ENCODE assay signal across 9 cellular contexts in genomic region chr7:2956526-2957368, GRCh38.
DNase-seq lines count a peak whose midpoint lies in the region; ATAC-seq and TF ChIP-seq lines count a peak whose summit lies in the region.
"Had no signal": no experiment of that assay in that cellular context is flagged by ENCODE, and none has a peak within 500 bp of the region (broad histone marks: within the 10 kb centered on the region; RNA-seq: fewer than 3 reads in every experiment).

No MANE protein-coding gene starts in this region.

- 71% methylated on average over 10 of the region's 12 CpGs for WGBS in mesenchymal stem cell

- H3K27ac Mint-ChIP-seq in activated T-helper 17 cell treated with anti-CD3 and anti-CD28 coated beads, Interleukin-2, amount 50 U/mL, for 72 hours: peak overlapping the region; percentile 73
- H3K27ac Mint-ChIP-seq in neural progenitor cell (no peak overlapping the region), osteocyte (ENCODE audit: unreplicated experiment) (no peak overlapping the region)

- H2BK12ac ChIP-seq in mesenchymal stem cell (ENCODE audit: low read length in 2 of 2): no peak overlapping the region

- H4K91ac ChIP-seq in mesenchymal stem cell (ENCODE audit: low read length): no peak overlapping the region

- H3K23ac ChIP-seq in mesenchymal stem cell (ENCODE audit: low read length in 2 of 2): no peak overlapping the region

- H2AFZ ChIP-seq in mesenchymal stem cell (ENCODE audit: low read depth, low read length): no peak overlapping the region
- H2AFZ ChIP-seq in neural progenitor cell (replicated peaks): no peak overlapping the region

- H3K27ac ChIP-seq in mesenchymal stem cell (ENCODE audit: low read length, poor library complexity, severe bottlenecking): no peak overlapping the region
- no peak overlapping the region for H3K27ac ChIP-seq in neural progenitor cell

- H3K18ac ChIP-seq in mesenchymal stem cell (ENCODE audit: low read depth in 1 of 2, low read length in 2 of 2): no peak overlapping the region

- H3K27me3 Mint-ChIP-seq in activated T-helper 17 cell treated with anti-CD3 and anti-CD28 coated beads, Interleukin-2, amount 50 U/mL, for 72 hours: no peaks in the 10 kb centered on the region
- H3K27me3 Mint-ChIP-seq in neural progenitor cell (ENCODE audit: insufficient read depth, low read depth) (peaks cover 5% of the 10 kb centered on the region), osteocyte (ENCODE audit: unreplicated experiment) (peaks cover 2% of the 10 kb centered on the region)

- H3K14ac ChIP-seq in mesenchymal stem cell (ENCODE audit: low read length in 2 of 2): no peak overlapping the region

- peak; percentile 20 for DNase-seq in AG08395 (ENCODE audit: low spot score)
- peak; percentile 84 for DNase-seq in MV-4-11 (lab: John Stamatoyannopoulos, UW)
- DNase-seq in mesenchymal stem cell: peak; percentile 64
- DNase-seq in medulla oblongata (ENCODE audit: extremely low spot score): no peak
- DNase-seq in neural progenitor cell (ENCODE audit: low spot score): no peak
- no peak for DNase-seq in osteocyte (ENCODE audit: extremely low spot score, unreplicated experiment)
- DNase-seq: NCI-H146 had no signal

- peaks cover under 1 to 8% of the 10 kb centered on the region in 2 experiments for H3K27me3 ChIP-seq in mesenchymal stem cell (ENCODE audit: control insufficient read depth in 1 of 2, insufficient read depth in 1 of 2, low read length in 2 of 2)
- H3K27me3 ChIP-seq in neural progenitor cell: no peaks in the 10 kb centered on the region

- no peak overlapping the region for H3K4ac ChIP-seq in mesenchymal stem cell (ENCODE audit: low read depth in 1 of 2, low read length in 2 of 2)

- peaks cover 23% of the 10 kb centered on the region for H3K4me1 Mint-ChIP-seq in activated T-helper 17 cell treated with anti-CD3 and anti-CD28 coated beads, Interleukin-2, amount 50 U/mL, for 72 hours
- H3K4me1 Mint-ChIP-seq in neural progenitor cell: peaks cover 5% of the 10 kb centered on the region
- peaks cover 5% of the 10 kb centered on the region for H3K4me1 Mint-ChIP-seq in osteocyte (ENCODE audit: unreplicated experiment)

- H3K36me3 ChIP-seq in mesenchymal stem cell (ENCODE audit: control insufficient read depth in 1 of 2, insufficient read depth in 2 of 2, low read depth in 1 of 2, low read length in 2 of 2) (no peaks in the 10 kb centered on the region), neural progenitor cell (no peaks in the 10 kb centered on the region)

- peaks cover 7% of the 10 kb centered on the region for H3K4me1 ChIP-seq in mesenchymal stem cell (ENCODE audit: control insufficient read depth, insufficient read depth, low read depth, low read length)
- H3K4me1 ChIP-seq in neural progenitor cell: peaks cover 11% of the 10 kb centered on the region

- H2BK5ac ChIP-seq in mesenchymal stem cell (ENCODE audit: low read depth, low read length, poor library complexity, severe bottlenecking): no peak overlapping the region

- no peaks in the 10 kb centered on the region for H4K20me1 ChIP-seq in neural progenitor cell (ENCODE audit: low read depth)

- no peak overlapping the region for H2BK120ac ChIP-seq in mesenchymal stem cell (ENCODE audit: low read depth, low read length)

- H3K4me2 ChIP-seq in mesenchymal stem cell (ENCODE audit: low read length, poor library complexity, severe bottlenecking) (no peak overlapping the region), neural progenitor cell (no peak overlapping the region)

- H3K4me3 ChIP-seq in mesenchymal stem cell (ENCODE audit: insufficient read depth in 1 of 2, low read depth in 1 of 2, low read length in 2 of 2) (no peak overlapping the region), neural progenitor cell (no peak overlapping the region)

- H3K9me3 ChIP-seq in mesenchymal stem cell (ENCODE audit: control insufficient read depth, low read length) (peaks cover 2% of the 10 kb centered on the region), neural progenitor cell (ENCODE audit: low read depth) (no peaks in the 10 kb centered on the region)

- no peaks in the 10 kb centered on the region for H3F3A ChIP-seq in neural progenitor cell (ENCODE audit: low read depth)

- no peak overlapping the region for H4K8ac ChIP-seq in mesenchymal stem cell (ENCODE audit: low read length)

- H3K9ac ChIP-seq in mesenchymal stem cell (ENCODE audit: low read length): no peak overlapping the region
- no peak overlapping the region for H3K9ac ChIP-seq in neural progenitor cell

- H3K79me1 ChIP-seq in mesenchymal stem cell (replicated peaks; ENCODE audit: low read length, poor library complexity, severe bottlenecking): no peaks in the 10 kb centered on the region

- no peak overlapping the region for H2AK5ac ChIP-seq in mesenchymal stem cell (ENCODE audit: low read length, severe bottlenecking)

- H3K36me3 Mint-ChIP-seq in activated T-helper 17 cell treated with anti-CD3 and anti-CD28 coated beads, Interleukin-2, amount 50 U/mL, for 72 hours (ENCODE audit: low read depth): peaks cover 86% of the 10 kb centered on the region
- H3K36me3 Mint-ChIP-seq in neural progenitor cell (no peaks in the 10 kb centered on the region), osteocyte (ENCODE audit: unreplicated experiment) (no peaks in the 10 kb centered on the region)

- TF ChIP-seq CTCF in neural progenitor cell (IDR thresholded peaks at IDR 0.05) (no peak), osteocyte (IDR thresholded peaks at IDR 0.05) (no peak)

- no peak overlapping the region for H2BK15ac ChIP-seq in mesenchymal stem cell (ENCODE audit: low read depth, poor library complexity, severe bottlenecking)

- H3K9me3 Mint-ChIP-seq in activated T-helper 17 cell treated with anti-CD3 and anti-CD28 coated beads, Interleukin-2, amount 50 U/mL, for 72 hours: no peaks in the 10 kb centered on the region
- H3K9me3 Mint-ChIP-seq in neural progenitor cell (peaks cover 5% of the 10 kb centered on the region), osteocyte (ENCODE audit: unreplicated experiment) (no peaks in the 10 kb centered on the region)

- peak overlapping the region; percentile 59 for H3K4me3 Mint-ChIP-seq in activated T-helper 17 cell treated with anti-CD3 and anti-CD28 coated beads, Interleukin-2, amount 50 U/mL, for 72 hours
- no peak overlapping the region for H3K4me3 Mint-ChIP-seq in neural progenitor cell
- H3K4me3 Mint-ChIP-seq in osteocyte (ENCODE audit: unreplicated experiment): no peak overlapping the region

- peak; percentile 93 for ATAC-seq in activated T-helper 17 cell treated with anti-CD3 and anti-CD28 coated beads, Interleukin-2, amount 50 U/mL, for 72 hours (replicated peaks)
- ATAC-seq in HG02840 (IDR thresholded peaks at IDR 0.05; ENCODE audit: low FRiP score, unreplicated experiment): no peak

- H3K79me2 ChIP-seq in neural progenitor cell (ENCODE audit: low read depth): no peaks in the 10 kb centered on the region

Comparison
In these comparisons a context has a peak if more than half of its experiments do, and no peak if none do; other contexts are left out.
1. DNase-seq: peak in AG08395 (single experiment), MV-4-11 (single experiment) and mesenchymal stem cell (single experiment); none in medulla oblongata (single experiment), neural progenitor cell (single experiment) and osteocyte (single experiment).